In the genomic region with DNA sequence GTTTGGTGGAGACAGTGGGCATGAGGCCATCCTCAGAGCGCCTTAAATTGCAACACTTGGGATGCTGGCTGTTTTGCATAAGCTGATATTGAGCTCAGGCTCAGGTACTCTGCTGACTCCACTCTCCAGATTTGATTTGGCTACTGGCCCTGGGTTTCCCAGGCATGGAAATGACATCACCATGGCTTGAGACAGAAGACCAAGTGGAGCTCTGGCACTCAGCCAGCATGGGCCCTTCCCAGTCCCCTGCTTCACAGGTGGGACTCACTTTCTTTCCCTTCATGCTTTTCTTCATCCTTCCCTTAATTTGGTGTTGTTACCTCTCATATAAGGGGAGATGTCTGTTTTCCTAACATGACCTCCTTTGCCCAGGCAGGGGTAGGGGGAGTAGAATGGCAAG, we compare ENCODE assay signal across 19 cellular contexts.
DNase-seq lines count a peak whose midpoint lies in the region; ATAC-seq, FAIRE-seq and TF ChIP-seq lines count a peak whose summit lies in the region.
"Had no signal": no experiment of that assay in that cellular context is flagged by ENCODE, and none has a peak within 500 bp of the region (broad histone marks: within the 10 kb centered on the region; RNA-seq: fewer than 3 reads in every experiment).

No MANE protein-coding gene starts in this region.

- no peak for TF ChIP-seq POLR2A in esophagus muscularis mucosa (IDR thresholded peaks at IDR 0.05; ENCODE audit: low read depth)

- H3K4me2 ChIP-seq in OCI-LY3 (ENCODE audit: low read length): no peak overlapping the region
- H3K4me2 ChIP-seq: A549 had no signal

- H3K9ac ChIP-seq in OCI-LY3 (ENCODE audit: low read length) (peak overlapping the region; percentile 29; the same call in 1 of the 2 replicates), kidney (ENCODE audit: low read length in 2 of 2) (no peak overlapping the region)

- DNase-seq in NCI-H1092 (lab: John Stamatoyannopoulos, UW) (peak; percentile 0), NCI-H1092 treated with DMSO at 0.1 percent for 48 hours (lab: John Stamatoyannopoulos, UW) (no peak), EL (peak; percentile 4), esophagus muscularis mucosa (ENCODE audit: extremely low spot score) (peak; percentile 79), kidney (no peak), T-helper 9 cell (no peak)
- DNase-seq: activated CD4-positive, alpha-beta memory T cell treated with anti-CD3 and anti-CD28 coated beads, Interleukin-2, amount 10 ng/mL, durations not matched to agents 7 days and 5 days; activated gamma-delta T cell treated with Interleukin-2 at 50 U/mL for 16 hours; activated T-cell treated with anti-CD3 and anti-CD28 coated beads for 4 hours; adrenal gland; KG1; NCI-H510A; nephron progenitor cell had no signal

- H3K27me3 ChIP-seq in OCI-LY3 (ENCODE audit: low read depth, low read length): no peaks in the 10 kb centered on the region
- H3K27me3 ChIP-seq in esophagus muscularis mucosa: peaks cover 0 to 8% (median 0%) of the 10 kb centered on the region in 4 donors

- H3K4me3 ChIP-seq in OCI-LY3 (ENCODE audit: low read length) (no peak overlapping the region), esophagus muscularis mucosa (no peak overlapping the region), kidney (ENCODE audit: low read length in 2 of 2) (no peak overlapping the region)
- H3K4me3 ChIP-seq: A549, adrenal gland had no signal

- peaks cover 11% of the 10 kb centered on the region for H3K36me3 ChIP-seq in OCI-LY3 (replicated peaks; ENCODE audit: low read depth, low read length)
- no peaks in the 10 kb centered on the region for H3K36me3 ChIP-seq in esophagus muscularis mucosa
- no peaks in the 10 kb centered on the region for H3K36me3 ChIP-seq in kidney (ENCODE audit: control insufficient read depth in 1 of 2, insufficient read depth in 2 of 2, low read length in 2 of 2)
- H3K36me3 ChIP-seq: adrenal gland had no signal

- no peak for TF ChIP-seq EP300 in esophagus muscularis mucosa (IDR thresholded peaks at IDR 0.05)

- peaks cover 24% of the 10 kb centered on the region for H3K79me2 ChIP-seq in OCI-LY3 (ENCODE audit: low read length)

- intact Hi-C loops in esophagus muscularis mucosa (cut with DNase I): no loop called here
- intact Hi-C loops in kidney (cut with DNase I): no loop called here

- TF ChIP-seq CTCF in OCI-LY3 (IDR thresholded peaks at IDR 0.05; ENCODE audit: low read depth, low read length): no peak
- TF ChIP-seq CTCF in esophagus muscularis mucosa (IDR thresholded peaks at IDR 0.05): no peak
- no peak for TF ChIP-seq CTCF in kidney (IDR thresholded peaks at IDR 0.05; ENCODE audit: borderline replicate concordance, extremely low read depth, insufficient read depth)

- H2AFZ ChIP-seq in OCI-LY3 (ENCODE audit: low read depth, low read length): no peak overlapping the region

- ATAC-seq in GM21447 (IDR thresholded peaks at IDR 0.05; ENCODE audit: unreplicated experiment): no peak
- ATAC-seq: A549; activated CD4-positive, CD25-positive, alpha-beta regulatory T cell treated with anti-CD3 and anti-CD28 coated beads, Interleukin-2, amount 50 U/mL, for 24 hours; sciatic nerve had no signal

- H3K27ac ChIP-seq in OCI-LY3 (ENCODE audit: low read length) (peak overlapping the region; percentile 100; the same call in 1 of the 2 replicates), esophagus muscularis mucosa (replicated peaks in 1 of 4) (no peak overlapping the region), kidney (ENCODE audit: low read depth in 2 of 2, low read length in 2 of 2) (no peak overlapping the region)
- H3K27ac ChIP-seq: A549, adrenal gland had no signal

- 60% methylated on average over 1 of the region's 1 CpG for WGBS in esophagus muscularis mucosa

- H3K4me1 ChIP-seq in OCI-LY3 (ENCODE audit: low read length) (peaks cover 58% of the 10 kb centered on the region), esophagus muscularis mucosa (peaks cover 0 to 8% (median 3%) of the 10 kb centered on the region in 4 donors), kidney (ENCODE audit: control insufficient read depth in 1 of 2, insufficient read depth in 1 of 2, low read depth in 1 of 2, low read length in 2 of 2) (no peaks in the 10 kb centered on the region)
- H3K4me1 ChIP-seq: A549, adrenal gland had no signal

- H3K9me3 ChIP-seq in OCI-LY3 (ENCODE audit: insufficient read depth, low read length): no peaks in the 10 kb centered on the region
- H3K9me3 ChIP-seq in esophagus muscularis mucosa: no peaks in the 10 kb centered on the region
- H3K9me3 ChIP-seq in kidney (ENCODE audit: control insufficient read depth in 1 of 2, low read length in 2 of 2): no peaks in the 10 kb centered on the region
- H3K9me3 ChIP-seq: A549, adrenal gland had no signal

- no peaks in the 10 kb centered on the region for H4K20me1 ChIP-seq in OCI-LY3 (ENCODE audit: insufficient read depth, low read length)

- no peak for FAIRE-seq in kidney (lab: Jason Lieb, UNC)
- FAIRE-seq: A549, H1 had no signal

Comparison
In these comparisons a context has a peak if more than half of its experiments do, and no peak if none do; other contexts are left out.
1. DNase-seq: peak in NCI-H1092 (single experiment), EL (single experiment) and esophagus muscularis mucosa (single experiment); none in NCI-H1092 treated with DMSO at 0.1 percent for 48 hours (single experiment), kidney (single experiment) and T-helper 9 cell (single experiment).